Comparison of ENCODE assay signal across 13 cellular contexts in genomic region chr7:104548861-104549260, GRCh38.
DNase-seq lines count a peak whose midpoint lies in the region; ATAC-seq and TF ChIP-seq lines count a peak whose summit lies in the region.
"Had no signal": no experiment of that assay in that cellular context is flagged by ENCODE, and none has a peak within 500 bp of the region (broad histone marks: within the 10 kb centered on the region; RNA-seq: fewer than 3 reads in every experiment).

No MANE protein-coding gene starts in this region.

- WGBS in body of pancreas, 2 donors: 17% methylated on average over 2 of the region's 2 CpGs
- 46 to 54% methylated on average over 2 of the region's 2 CpGs for WGBS in testis, 2 donors

- H3K4me1 ChIP-seq in body of pancreas: no peaks in the 10 kb centered on the region
- no peaks in the 10 kb centered on the region for H3K4me1 ChIP-seq in testis
- no peaks in the 10 kb centered on the region for H3K4me1 ChIP-seq in left ventricle myocardium inferior

- no peak overlapping the region for H3K27ac ChIP-seq in body of pancreas
- H3K27ac ChIP-seq in testis: no peak overlapping the region
- no peak overlapping the region for H3K27ac ChIP-seq in left ventricle myocardium inferior (replicated peaks)
- H3K27ac ChIP-seq: HL-60, RWPE1 had no signal

- TF ChIP-seq CTCF in body of pancreas (IDR thresholded peaks at IDR 0.05) (peak in 5 of 7 experiments; percentile 29 to 54 (median 45)), testis (IDR thresholded peaks at IDR 0.05) (peak in 2 of 3 experiments; percentile 9 to 19), left ventricle myocardium inferior (IDR thresholded peaks at IDR 0.05; ENCODE audit: borderline replicate concordance) (no peak)

- H3K4me3 ChIP-seq in body of pancreas (no peak overlapping the region), testis (no peak overlapping the region), left ventricle myocardium inferior (no peak overlapping the region)

- peak; percentile 32 for DNase-seq in NCI-H748 (lab: John Stamatoyannopoulos, UW; ENCODE audit: unreplicated experiment)
- DNase-seq in NCI-H748 treated with DMSO at 0.1 percent for 48 hours (lab: John Stamatoyannopoulos, UW): no peak
- peak; percentile 9 for DNase-seq in NCI-H2107 (lab: John Stamatoyannopoulos, UW)
- no peak for DNase-seq in body of pancreas
- no peak for DNase-seq in testis
- DNase-seq in left ventricle myocardium inferior: no peak
- no peak for DNase-seq in Right ventricle myocardium superior
- no peak for DNase-seq in stimulated activated CD8-positive, alpha-beta memory T cell treated with anti-CD3 and anti-CD28 coated beads, Interleukin-4, amount 100 ng/mL, for 48 hours
- DNase-seq: EL; NCI-H1436; stimulated activated CD4-positive, alpha-beta T cell treated with anti-CD3 and anti-CD28 coated beads, Interleukin-12 subunit alpha, Interleukin-12 subunit beta, amount 100 ng/mL, for 4 hours had no signal

- TF ChIP-seq POLR2A in body of pancreas (IDR thresholded peaks at IDR 0.05) (no peak), testis (IDR thresholded peaks at IDR 0.05) (no peak)

- intact Hi-C loops in body of pancreas (cut with DNase I): no loop called here
- intact Hi-C loops in testis (cut with DNase I; ENCODE audit: low total_unique reads): no loop called here
- intact Hi-C loops in left ventricle myocardium inferior (cut with micrococcal nuclease): no loop called here
- intact Hi-C loops in Right ventricle myocardium superior (cut with DNase I): no loop called here

- H3K36me3 ChIP-seq in body of pancreas (replicated peaks in 1 of 2; ENCODE audit: insufficient read depth in 1 of 2, low read depth in 2 of 2) (no peaks in the 10 kb centered on the region), testis (ENCODE audit: low read depth, missing control alignments) (no peaks in the 10 kb centered on the region), left ventricle myocardium inferior (no peaks in the 10 kb centered on the region)

- H3K9me3 ChIP-seq in body of pancreas (no peaks in the 10 kb centered on the region), testis (no peaks in the 10 kb centered on the region), left ventricle myocardium inferior (replicated peaks) (no peaks in the 10 kb centered on the region)

- ATAC-seq in body of pancreas: peak; percentile 47
- ATAC-seq in Right ventricle myocardium superior (ENCODE audit: poor library complexity): no peak

- H3K27me3 ChIP-seq in body of pancreas (no peaks in the 10 kb centered on the region), testis (no peaks in the 10 kb centered on the region), left ventricle myocardium inferior (ENCODE audit: low read depth) (no peaks in the 10 kb centered on the region)

Comparison
In these comparisons a context has a peak if more than half of its experiments do, and no peak if none do; other contexts are left out.
1. DNase-seq: peak in NCI-H748 (single experiment) and NCI-H2107 (single experiment); none in NCI-H748 treated with DMSO at 0.1 percent for 48 hours (single experiment), body of pancreas (0 of 4), testis (single experiment), left ventricle myocardium inferior (single experiment), Right ventricle myocardium superior (single experiment) and stimulated activated CD8-positive, alpha-beta memory T cell treated with anti-CD3 and anti-CD28 coated beads, Interleukin-4, amount 100 ng/mL, for 48 hours (single experiment).